In the genomic region with DNA sequence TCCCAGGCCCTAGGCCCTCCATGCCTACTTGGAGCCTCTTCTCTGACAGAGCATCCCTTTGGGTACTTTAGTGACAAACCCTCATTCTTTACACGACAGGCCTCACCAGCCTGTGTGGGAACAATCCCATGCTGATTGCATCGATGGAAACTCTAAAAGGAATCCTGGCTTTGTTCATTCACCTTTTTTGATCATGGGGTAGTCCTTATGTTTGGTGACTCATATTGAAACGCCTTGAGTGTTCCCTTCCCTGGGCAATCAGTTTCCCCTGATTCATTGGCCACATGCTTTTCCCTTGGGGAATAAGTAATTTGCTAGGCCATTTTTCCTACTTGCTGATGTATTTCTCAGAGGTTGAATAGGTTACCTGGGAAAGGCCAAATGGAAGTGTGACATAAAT, we compare ENCODE assay signal across 2 cellular contexts.
TF ChIP-seq lines count a peak whose summit lies in the region.

No MANE protein-coding gene starts in this region.

TF ChIP-seq in IMR-90, 13 proteins besides CTCF, POLR2A, EP300 and RAD21:
- no peak for TF ChIP-seq BHLHE40 (IDR thresholded peaks at IDR 0.05; ENCODE audit: low read depth, low read length)

TF ChIP-seq in GM12878, 131 proteins besides CTCF, POLR2A, EP300 and RAD21:
- TF ChIP-seq EED (IDR thresholded peaks at IDR 0.05; ENCODE audit: low read depth) (peak; percentile 57; the same call in 1 of the 2 replicates), MEF2B (IDR thresholded peaks at IDR 0.05; ENCODE audit: partially characterized antibody, poor library complexity, severe bottlenecking) (peak; percentile 35), TAF1 (IDR thresholded peaks at IDR 0.05; ENCODE audit: borderline replicate concordance, low read depth, low read length) (no peak), HCFC1 (IDR thresholded peaks at IDR 0.05; ENCODE audit: low read length) (no peak), FOXK2 (IDR thresholded peaks at IDR 0.05) (no peak), NBN (IDR thresholded peaks at IDR 0.05) (no peak), IKZF1 (conservative IDR thresholded peaks at IDR 0.05) (peak; percentile 53), POLR2AphosphoS5 (IDR thresholded peaks at IDR 0.05; ENCODE audit: low read length) (no peak), IKZF2 (IDR thresholded peaks at IDR 0.05) (peak in 1 of 2 experiments; percentile 27; a peak in 1 of 4 replicates), SRF (IDR thresholded peaks at IDR 0.05; ENCODE audit: low read depth in 2 of 2, low read length in 2 of 2) (no peak), FOXM1 (IDR thresholded peaks at IDR 0.05; ENCODE audit: low read depth, low read length) (0 out of 2 replicates have a peak, but pooled peaks have one; percentile 27), BRCA1 (IDR thresholded peaks at IDR 0.05; ENCODE audit: low read depth, low read length) (no peak), SUZ12 (IDR thresholded peaks at IDR 0.05; ENCODE audit: unreplicated experiment) (no peak), JUNB (IDR thresholded peaks at IDR 0.05) (peak; percentile 42), GATAD2B (conservative IDR thresholded peaks at IDR 0.05; ENCODE audit: low read depth) (no peak)
- TF ChIP-seq, protein P1, sequence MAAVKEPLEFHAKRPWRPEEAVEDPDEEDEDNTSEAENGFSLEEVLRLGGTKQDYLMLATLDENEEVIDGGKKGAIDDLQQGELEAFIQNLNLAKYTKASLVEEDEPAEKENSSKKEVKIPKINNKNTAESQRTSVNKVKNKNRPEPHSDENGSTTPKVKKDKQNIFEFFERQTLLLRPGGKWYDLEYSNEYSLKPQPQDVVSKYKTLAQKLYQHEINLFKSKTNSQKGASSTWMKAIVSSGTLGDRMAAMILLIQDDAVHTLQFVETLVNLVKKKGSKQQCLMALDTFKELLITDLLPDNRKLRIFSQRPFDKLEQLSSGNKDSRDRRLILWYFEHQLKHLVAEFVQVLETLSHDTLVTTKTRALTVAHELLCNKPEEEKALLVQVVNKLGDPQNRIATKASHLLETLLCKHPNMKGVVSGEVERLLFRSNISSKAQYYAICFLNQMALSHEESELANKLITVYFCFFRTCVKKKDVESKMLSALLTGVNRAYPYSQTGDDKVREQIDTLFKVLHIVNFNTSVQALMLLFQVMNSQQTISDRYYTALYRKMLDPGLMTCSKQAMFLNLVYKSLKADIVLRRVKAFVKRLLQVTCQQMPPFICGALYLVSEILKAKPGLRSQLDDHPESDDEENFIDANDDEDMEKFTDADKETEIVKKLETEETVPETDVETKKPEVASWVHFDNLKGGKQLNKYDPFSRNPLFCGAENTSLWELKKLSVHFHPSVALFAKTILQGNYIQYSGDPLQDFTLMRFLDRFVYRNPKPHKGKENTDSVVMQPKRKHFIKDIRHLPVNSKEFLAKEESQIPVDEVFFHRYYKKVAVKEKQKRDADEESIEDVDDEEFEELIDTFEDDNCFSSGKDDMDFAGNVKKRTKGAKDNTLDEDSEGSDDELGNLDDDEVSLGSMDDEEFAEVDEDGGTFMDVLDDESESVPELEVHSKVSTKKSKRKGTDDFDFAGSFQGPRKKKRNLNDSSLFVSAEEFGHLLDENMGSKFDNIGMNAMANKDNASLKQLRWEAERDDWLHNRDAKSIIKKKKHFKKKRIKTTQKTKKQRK (IDR thresholded peaks at IDR 0.05; ENCODE audit: low read depth, low read length) = no peak
- TF ChIP-seq, protein P2, sequence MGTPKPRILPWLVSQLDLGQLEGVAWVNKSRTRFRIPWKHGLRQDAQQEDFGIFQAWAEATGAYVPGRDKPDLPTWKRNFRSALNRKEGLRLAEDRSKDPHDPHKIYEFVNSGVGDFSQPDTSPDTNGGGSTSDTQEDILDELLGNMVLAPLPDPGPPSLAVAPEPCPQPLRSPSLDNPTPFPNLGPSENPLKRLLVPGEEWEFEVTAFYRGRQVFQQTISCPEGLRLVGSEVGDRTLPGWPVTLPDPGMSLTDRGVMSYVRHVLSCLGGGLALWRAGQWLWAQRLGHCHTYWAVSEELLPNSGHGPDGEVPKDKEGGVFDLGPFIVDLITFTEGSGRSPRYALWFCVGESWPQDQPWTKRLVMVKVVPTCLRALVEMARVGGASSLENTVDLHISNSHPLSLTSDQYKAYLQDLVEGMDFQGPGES (IDR thresholded peaks at IDR 0.05) = no peak
- TF ChIP-seq, protein P3, sequence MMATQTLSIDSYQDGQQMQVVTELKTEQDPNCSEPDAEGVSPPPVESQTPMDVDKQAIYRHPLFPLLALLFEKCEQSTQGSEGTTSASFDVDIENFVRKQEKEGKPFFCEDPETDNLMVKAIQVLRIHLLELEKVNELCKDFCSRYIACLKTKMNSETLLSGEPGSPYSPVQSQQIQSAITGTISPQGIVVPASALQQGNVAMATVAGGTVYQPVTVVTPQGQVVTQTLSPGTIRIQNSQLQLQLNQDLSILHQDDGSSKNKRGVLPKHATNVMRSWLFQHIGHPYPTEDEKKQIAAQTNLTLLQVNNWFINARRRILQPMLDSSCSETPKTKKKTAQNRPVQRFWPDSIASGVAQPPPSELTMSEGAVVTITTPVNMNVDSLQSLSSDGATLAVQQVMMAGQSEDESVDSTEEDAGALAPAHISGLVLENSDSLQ (IDR thresholded peaks at IDR 0.05) = no peak
- TF ChIP-seq, protein P4, sequence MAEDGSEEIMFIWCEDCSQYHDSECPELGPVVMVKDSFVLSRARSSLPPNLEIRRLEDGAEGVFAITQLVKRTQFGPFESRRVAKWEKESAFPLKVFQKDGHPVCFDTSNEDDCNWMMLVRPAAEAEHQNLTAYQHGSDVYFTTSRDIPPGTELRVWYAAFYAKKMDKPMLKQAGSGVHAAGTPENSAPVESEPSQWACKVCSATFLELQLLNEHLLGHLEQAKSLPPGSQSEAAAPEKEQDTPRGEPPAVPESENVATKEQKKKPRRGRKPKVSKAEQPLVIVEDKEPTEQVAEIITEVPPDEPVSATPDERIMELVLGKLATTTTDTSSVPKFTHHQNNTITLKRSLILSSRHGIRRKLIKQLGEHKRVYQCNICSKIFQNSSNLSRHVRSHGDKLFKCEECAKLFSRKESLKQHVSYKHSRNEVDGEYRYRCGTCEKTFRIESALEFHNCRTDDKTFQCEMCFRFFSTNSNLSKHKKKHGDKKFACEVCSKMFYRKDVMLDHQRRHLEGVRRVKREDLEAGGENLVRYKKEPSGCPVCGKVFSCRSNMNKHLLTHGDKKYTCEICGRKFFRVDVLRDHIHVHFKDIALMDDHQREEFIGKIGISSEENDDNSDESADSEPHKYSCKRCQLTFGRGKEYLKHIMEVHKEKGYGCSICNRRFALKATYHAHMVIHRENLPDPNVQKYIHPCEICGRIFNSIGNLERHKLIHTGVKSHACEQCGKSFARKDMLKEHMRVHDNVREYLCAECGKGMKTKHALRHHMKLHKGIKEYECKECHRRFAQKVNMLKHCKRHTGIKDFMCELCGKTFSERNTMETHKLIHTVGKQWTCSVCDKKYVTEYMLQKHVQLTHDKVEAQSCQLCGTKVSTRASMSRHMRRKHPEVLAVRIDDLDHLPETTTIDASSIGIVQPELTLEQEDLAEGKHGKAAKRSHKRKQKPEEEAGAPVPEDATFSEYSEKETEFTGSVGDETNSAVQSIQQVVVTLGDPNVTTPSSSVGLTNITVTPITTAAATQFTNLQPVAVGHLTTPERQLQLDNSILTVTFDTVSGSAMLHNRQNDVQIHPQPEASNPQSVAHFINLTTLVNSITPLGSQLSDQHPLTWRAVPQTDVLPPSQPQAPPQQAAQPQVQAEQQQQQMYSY (CRISPR knock-in tag; IDR thresholded peaks at IDR 0.05) = no peak
TF ChIP-seq in GM12878: peak in this region for 6.
